11 cellular contexts compared by ENCODE assay signal in genomic region chr4:2429945-2430757, GRCh38. TPM values are rescaled to one million over a fixed set of nuclear protein-coding genes. Genes with fewer than 3 reads are reported as not detected.
"Had no signal": no experiment of that assay in that cellular context is flagged by ENCODE, and none has a peak within 500 bp of the region (broad histone marks: within the 10 kb centered on the region; RNA-seq: fewer than 3 reads in every experiment).

No MANE protein-coding gene starts in this region.

RNA-seq across cellular contexts. Expression of gene CFAP99, which starts 11.4 kb away (rescaled TPM):
- total RNA-seq: activated CD4-positive, alpha-beta memory T cell treated with anti-CD3 and anti-CD28 coated beads for 36 hours; activated CD8-positive, alpha-beta memory T cell treated with anti-CD3 and anti-CD28 coated beads, Interleukin-2, amount 10 ng/mL, durations not matched to agents 7 days and 5 days; activated naive CD4-positive, alpha-beta T cell treated with anti-CD3 and anti-CD28 coated beads for 36 hours; activated T-helper 2 cell treated with anti-CD3 and anti-CD28 coated beads, Interferon-gamma antibody, Interleukin-2, Interleukin-4, amounts not matched to agents 10 μg/mL and 5 μg/mL and 100 μg/mL, durations not matched to agents 14 hours and 24 hours and 36 hours; astrocyte; gastroesophageal sphincter; heart right ventricle; left cardiac atrium; mesothelial cell of epicardium; occipital lobe; progenitor cell of endocrine pancreas had no signal
- polyA plus RNA-seq: heart right ventricle had no signal
